16 cellular contexts compared by ENCODE assay signal in genomic region chr5:82111191-82111590, GRCh38.
A peak's percentile ranks its signal among the peaks of the same experiment; 100 is the strongest.
DNase-seq lines count a peak whose midpoint lies in the region; ATAC-seq, FAIRE-seq and TF ChIP-seq lines count a peak whose summit lies in the region.
"Had no signal": no experiment of that assay in that cellular context is flagged by ENCODE, and none has a peak within 500 bp of the region (broad histone marks: within the 10 kb centered on the region; RNA-seq: fewer than 3 reads in every experiment).

No MANE protein-coding gene starts in this region.

- no peak overlapping the region for H3K4me3 Mint-ChIP-seq in natural killer cell
- H3K4me3 Mint-ChIP-seq in natural killer cell treated with Interleukin-12 subunit alpha and Interleukin-12 subunit beta and Interleukin-15 and Interleukin-18, amount 100 ng/mL, for 72 hours = no peak overlapping the region
- no peak overlapping the region for H3K4me3 Mint-ChIP-seq in astrocyte (ENCODE audit: unreplicated experiment)
- H3K4me3 Mint-ChIP-seq in activated CD4-positive, alpha-beta T cell treated with anti-CD3 and anti-CD28 coated beads, Interleukin-2, amount 10 ng/mL, durations not matched to agents 24 days and 14 days = no peak overlapping the region
- H3K4me3 Mint-ChIP-seq: activated naive CD8-positive, alpha-beta T cell had no signal

- WGBS in GM23248 (ENCODE audit: low coverage in 1 of 2, low lambda C conversion rate in 2 of 2, missing lambda C conversion rate in 2 of 2), 2 experiments = 95 to 97% methylated on average over 2 of the region's 2 CpGs

- H3K4me2 ChIP-seq in astrocyte (ENCODE audit: low read length) = no peak overlapping the region
- H3K4me2 ChIP-seq in GM23248 (ENCODE audit: unreplicated experiment) = no peak overlapping the region

- no peaks in the 10 kb centered on the region for H3K27me3 Mint-ChIP-seq in natural killer cell (ENCODE audit: low read depth in 2 of 2)
- no peaks in the 10 kb centered on the region for H3K27me3 Mint-ChIP-seq in natural killer cell treated with Interleukin-12 subunit alpha and Interleukin-12 subunit beta and Interleukin-15 and Interleukin-18, amount 100 ng/mL, for 72 hours
- no peaks in the 10 kb centered on the region for H3K27me3 Mint-ChIP-seq in astrocyte (ENCODE audit: low read depth, unreplicated experiment)
- no peaks in the 10 kb centered on the region for H3K27me3 Mint-ChIP-seq in activated CD4-positive, alpha-beta T cell treated with anti-CD3 and anti-CD28 coated beads, Interleukin-2, amount 10 ng/mL, durations not matched to agents 24 days and 14 days
- H3K27me3 Mint-ChIP-seq: activated naive CD8-positive, alpha-beta T cell had no signal

- H3K36me3 ChIP-seq in astrocyte (ENCODE audit: insufficient read depth, low read length) (no peaks in the 10 kb centered on the region), GM23248 (ENCODE audit: low read depth) (no peaks in the 10 kb centered on the region)
- H3K36me3 ChIP-seq: heart right ventricle, ovary had no signal

- H3K27ac ChIP-seq in astrocyte (ENCODE audit: low read depth, low read length) = no peak overlapping the region
- no peak overlapping the region for H3K27ac ChIP-seq in GM23248
- H3K27ac ChIP-seq: heart right ventricle, ovary had no signal

- H3K27me3 ChIP-seq in astrocyte (ENCODE audit: insufficient read depth, low read length) = no peaks in the 10 kb centered on the region
- no peaks in the 10 kb centered on the region for H3K27me3 ChIP-seq in GM23248 (replicated peaks; ENCODE audit: insufficient read depth)
- H3K27me3 ChIP-seq: heart right ventricle, ovary had no signal

- ATAC-seq in natural killer cell = peak in 2 of 3 donors; percentile 31 to 52
- ATAC-seq in natural killer cell treated with Interleukin-12 subunit alpha and Interleukin-12 subunit beta and Interleukin-15 and Interleukin-18, amount 100 ng/mL, for 72 hours = no peak
- ATAC-seq in HG03439 (IDR thresholded peaks at IDR 0.05; ENCODE audit: unreplicated experiment) = peak; percentile 74
- ATAC-seq: heart right ventricle had no signal

- H3K79me2 ChIP-seq in astrocyte (ENCODE audit: insufficient read depth, low read length) (no peaks in the 10 kb centered on the region), GM23248 (ENCODE audit: insufficient read depth) (no peaks in the 10 kb centered on the region)

- H3K4me3 ChIP-seq in astrocyte (ENCODE audit: insufficient read depth, low read depth, low read length) = no peak overlapping the region
- H3K4me3 ChIP-seq in GM23248 = no peak overlapping the region
- H3K4me3 ChIP-seq: heart right ventricle, ovary had no signal

- H3K27ac Mint-ChIP-seq in natural killer cell = peak overlapping the region in 1 of 2 donors; percentile 34
- no peak overlapping the region for H3K27ac Mint-ChIP-seq in natural killer cell treated with Interleukin-12 subunit alpha and Interleukin-12 subunit beta and Interleukin-15 and Interleukin-18, amount 100 ng/mL, for 72 hours
- H3K27ac Mint-ChIP-seq in astrocyte (ENCODE audit: unreplicated experiment) = peak overlapping the region; percentile 96
- no peak overlapping the region for H3K27ac Mint-ChIP-seq in activated CD4-positive, alpha-beta T cell treated with anti-CD3 and anti-CD28 coated beads, Interleukin-2, amount 10 ng/mL, durations not matched to agents 24 days and 14 days
- H3K27ac Mint-ChIP-seq: activated naive CD8-positive, alpha-beta T cell had no signal

- no peaks in the 10 kb centered on the region for H3K9me2 ChIP-seq in GM23248 (ENCODE audit: insufficient read depth)

- H3K9me3 Mint-ChIP-seq in natural killer cell = no peaks in the 10 kb centered on the region
- no peaks in the 10 kb centered on the region for H3K9me3 Mint-ChIP-seq in natural killer cell treated with Interleukin-12 subunit alpha and Interleukin-12 subunit beta and Interleukin-15 and Interleukin-18, amount 100 ng/mL, for 72 hours
- no peaks in the 10 kb centered on the region for H3K9me3 Mint-ChIP-seq in astrocyte (ENCODE audit: unreplicated experiment)
- H3K9me3 Mint-ChIP-seq in activated CD4-positive, alpha-beta T cell treated with anti-CD3 and anti-CD28 coated beads, Interleukin-2, amount 10 ng/mL, durations not matched to agents 24 days and 14 days = no peaks in the 10 kb centered on the region

- no peaks in the 10 kb centered on the region for H3K36me3 Mint-ChIP-seq in natural killer cell
- no peaks in the 10 kb centered on the region for H3K36me3 Mint-ChIP-seq in natural killer cell treated with Interleukin-12 subunit alpha and Interleukin-12 subunit beta and Interleukin-15 and Interleukin-18, amount 100 ng/mL, for 72 hours
- no peaks in the 10 kb centered on the region for H3K36me3 Mint-ChIP-seq in astrocyte (ENCODE audit: low read depth, unreplicated experiment)
- no peaks in the 10 kb centered on the region for H3K36me3 Mint-ChIP-seq in activated CD4-positive, alpha-beta T cell treated with anti-CD3 and anti-CD28 coated beads, Interleukin-2, amount 10 ng/mL, durations not matched to agents 24 days and 14 days (ENCODE audit: low read depth)

- H3K4me1 ChIP-seq in astrocyte (ENCODE audit: insufficient read depth, low read length) (no peaks in the 10 kb centered on the region), GM23248 (ENCODE audit: insufficient read depth) (no peaks in the 10 kb centered on the region)

- H3K4me1 Mint-ChIP-seq in natural killer cell (peaks cover 7 to 9% of the 10 kb centered on the region in 2 donors), astrocyte (ENCODE audit: low read depth, unreplicated experiment) (peaks cover 20% of the 10 kb centered on the region)
- H3K4me1 Mint-ChIP-seq in natural killer cell treated with Interleukin-12 subunit alpha and Interleukin-12 subunit beta and Interleukin-15 and Interleukin-18, amount 100 ng/mL, for 72 hours (ENCODE audit: low read depth in 2 of 2) = peaks cover 0 to 3% of the 10 kb centered on the region in 2 donors
- H3K4me1 Mint-ChIP-seq in activated CD4-positive, alpha-beta T cell treated with anti-CD3 and anti-CD28 coated beads, Interleukin-2, amount 10 ng/mL, durations not matched to agents 24 days and 14 days = no peaks in the 10 kb centered on the region

- intact Hi-C loops in natural killer cell (cut with micrococcal nuclease) = no loop called here
- intact Hi-C loops in activated CD4-positive, alpha-beta T cell treated with anti-CD3 and anti-CD28 coated beads, Interleukin-2, amount 10 ng/mL, durations not matched to agents 24 days and 14 days (cut with micrococcal nuclease) = no loop called here

- no peak for FAIRE-seq in astrocyte (lab: Jason Lieb, UNC)

- H2AFZ ChIP-seq in astrocyte (ENCODE audit: low read depth, low read length) (no peak overlapping the region), GM23248 (no peak overlapping the region)

- no peaks in the 10 kb centered on the region for H3F3A ChIP-seq in GM23248 (ENCODE audit: insufficient read depth)

- no peak for DNase-seq in natural killer cell
- DNase-seq in natural killer cell treated with Interleukin-12 subunit alpha and Interleukin-12 subunit beta and Interleukin-15 and Interleukin-18, amount 100 ng/mL, for 72 hours (ENCODE audit: low spot score) = no peak
- DNase-seq in astrocyte (ENCODE audit: low read depth) = peak; percentile 92
- no peak for DNase-seq in NCI-H2081 (lab: John Stamatoyannopoulos, UW)
- DNase-seq in GM23248 = no peak
- DNase-seq in activated CD4-positive, alpha-beta T cell treated with anti-CD3 and anti-CD28 coated beads, Interleukin-2, amount 10 ng/mL, durations not matched to agents 24 days and 14 days = no peak
- no peak for DNase-seq in GM20000 (ENCODE audit: low spot score)
- DNase-seq: 8988T; activated CD8-positive, alpha-beta memory T cell treated with anti-CD3 and anti-CD28 coated beads for 24 hours; heart right ventricle; NCI-H1694; ovary; stimulated activated CD4-positive, alpha-beta T cell treated with anti-CD3 and anti-CD28 coated beads, Interleukin-1b, Interleukin-23, amount 100 ng/mL, for 48 hours; stimulated activated naive CD4-positive, alpha-beta T cell treated with Interleukin-2 at 50 U/mL for 16 hours had no signal

- H3K9me3 ChIP-seq in astrocyte (ENCODE audit: insufficient read depth, low read depth, low read length) (no peaks in the 10 kb centered on the region), GM23248 (ENCODE audit: low read depth) (no peaks in the 10 kb centered on the region)
- H3K9me3 ChIP-seq: heart right ventricle, ovary had no signal

- in situ Hi-C loops in GM23248 (cut with MboI) = no loop called here

- no peak overlapping the region for H3K9ac ChIP-seq in astrocyte (ENCODE audit: low read length)
- no peak overlapping the region for H3K9ac ChIP-seq in GM23248

- no peaks in the 10 kb centered on the region for H4K20me1 ChIP-seq in astrocyte (ENCODE audit: insufficient read depth, low read length)
- H4K20me1 ChIP-seq in GM23248 (ENCODE audit: insufficient read depth) = no peaks in the 10 kb centered on the region

- no peak for TF ChIP-seq CTCF in natural killer cell (IDR thresholded peaks at IDR 0.05)
- TF ChIP-seq CTCF in astrocyte (IDR thresholded peaks at IDR 0.05; ENCODE audit: insufficient read depth, low read depth, low read length) = no peak
- TF ChIP-seq CTCF in GM20000 (IDR thresholded peaks at IDR 0.05; ENCODE audit: extremely low read depth, missing control alignments) = no peak

Comparison
In these comparisons a context has a peak if more than half of its experiments do, and no peak if none do; other contexts are left out.
1. ATAC-seq: peak in natural killer cell (2 of 3) and HG03439 (single experiment); none in natural killer cell treated with Interleukin-12 subunit alpha and Interleukin-12 subunit beta and Interleukin-15 and Interleukin-18, amount 100 ng/mL, for 72 hours (0 of 2).